16 cellular contexts compared by ENCODE assay signal in the genomic region with DNA sequence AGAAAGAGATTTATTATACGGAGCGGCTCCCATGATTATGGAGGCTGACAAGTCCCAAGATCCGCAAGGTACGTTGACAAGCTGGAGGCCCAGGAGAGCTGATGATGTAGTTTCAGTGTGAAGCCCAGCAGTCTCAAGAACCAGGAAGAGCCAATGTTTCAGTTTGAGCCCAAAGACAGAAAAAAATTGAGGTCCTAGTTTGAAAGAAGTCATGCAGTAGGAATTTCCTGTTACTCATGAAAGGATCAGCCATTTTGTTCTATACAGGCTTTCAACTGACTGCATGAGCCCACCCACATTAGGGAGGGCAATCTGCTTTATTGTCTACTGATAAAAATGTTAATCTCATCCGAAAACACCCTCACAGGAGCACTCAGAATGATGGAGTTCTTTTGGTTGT. TPM values are rescaled to one million over a fixed set of nuclear protein-coding genes. Genes with fewer than 3 reads are reported as not detected.
DNase-seq lines count a peak whose midpoint lies in the region; ATAC-seq, FAIRE-seq and TF ChIP-seq lines count a peak whose summit lies in the region.
"Had no signal": no experiment of that assay in that cellular context is flagged by ENCODE, and none has a peak within 500 bp of the region (broad histone marks: within the 10 kb centered on the region; RNA-seq: fewer than 3 reads in every experiment).

No MANE protein-coding gene starts in this region.

- no peak for ATAC-seq in right lobe of liver
- ATAC-seq in K562 = no peak
- ATAC-seq in HG02884 (IDR thresholded peaks at IDR 0.05; ENCODE audit: unreplicated experiment) = no peak

- no peak overlapping the region for H3K9ac ChIP-seq in liver (ENCODE audit: low read depth in 1 of 2, low read length in 2 of 2)
- no peak overlapping the region for H3K9ac ChIP-seq in K562 (ENCODE audit: insufficient read depth in 1 of 2, low read depth in 2 of 2, low read length in 2 of 2)

- TF ChIP-seq RAD21 in liver (IDR thresholded peaks at IDR 0.05) (no peak), K562 (CRISPR knock-in tag; conservative IDR thresholded peaks at IDR 0.05 in 1 of 2, IDR thresholded peaks at IDR 0.05 in 1 of 2) (no peak)

- in situ Hi-C loops in K562 (cut with MboI) = no loop called here

- H3K79me2 ChIP-seq in K562 (ENCODE audit: control insufficient read depth, insufficient read depth, low read length) (no peaks in the 10 kb centered on the region), hepatocyte (no peaks in the 10 kb centered on the region)

- FAIRE-seq in K562 (lab: Jason Lieb, UNC) = no peak
- FAIRE-seq: A204.1, GM18507 had no signal

- H3K4me1 ChIP-seq in liver (ENCODE audit: control insufficient read depth in 4 of 4, insufficient read depth in 4 of 4, low read length in 3 of 4) (peaks cover 0 to 16% (median 5%) of the 10 kb centered on the region in 4 donors), right lobe of liver (peaks cover 0 to 11% (median 3%) of the 10 kb centered on the region in 4 donors), K562 (replicated peaks in 1 of 2; ENCODE audit: control insufficient read depth in 2 of 2, insufficient read depth in 2 of 2, low read length in 2 of 2) (peaks cover 0 to 19% of the 10 kb centered on the region in 2 experiments; a peak in 4 of 5 replicates), hepatocyte (ENCODE audit: insufficient read depth) (peaks cover 28% of the 10 kb centered on the region)

- BruUV-seq in K562 (replicated peaks; lab: Mats Ljungman, UMichigan) = no TSS peak

- H3K36me3 ChIP-seq in liver (ENCODE audit: control insufficient read depth in 4 of 4, insufficient read depth in 3 of 4, low read depth in 1 of 4, low read length in 3 of 4) (no peaks in the 10 kb centered on the region), right lobe of liver (no peaks in the 10 kb centered on the region), K562 (ENCODE audit: control insufficient read depth, insufficient read depth, low read length) (no peaks in the 10 kb centered on the region), hepatocyte (replicated peaks; ENCODE audit: insufficient read depth, low read depth) (no peaks in the 10 kb centered on the region)
- H3K36me3 ChIP-seq: thoracic aorta had no signal

- H3K9me1 ChIP-seq in K562 (ENCODE audit: control insufficient read depth, insufficient read depth, low read length) = no peaks in the 10 kb centered on the region

- TF ChIP-seq POLR2A in right lobe of liver (IDR thresholded peaks at IDR 0.05) (no peak), K562 (conservative IDR thresholded peaks at IDR 0.05) (no peak)

- H3K9me2 ChIP-seq in hepatocyte (replicated peaks; ENCODE audit: insufficient read depth) = no peaks in the 10 kb centered on the region

- H3K9me3 ChIP-seq in liver (ENCODE audit: control insufficient read depth in 4 of 4, low read length in 3 of 4) (peaks cover 0 to 2% (median 0%) of the 10 kb centered on the region in 4 donors), right lobe of liver (no peaks in the 10 kb centered on the region), K562 (replicated peaks; ENCODE audit: control insufficient read depth, insufficient read depth, low read depth, low read length) (0 out of 2 replicates have a peak, but pooled peaks cover 3% of the 10 kb centered on the region), hepatocyte (ENCODE audit: low read depth) (no peaks in the 10 kb centered on the region)

- H3K27ac ChIP-seq in liver (ENCODE audit: low read depth in 1 of 2, low read length in 2 of 2) (no peak overlapping the region), right lobe of liver (no peak overlapping the region), K562 (ENCODE audit: extremely low read depth, low read depth, low read length) (no peak overlapping the region), hepatocyte (peak overlapping the region; percentile 74)
- H3K27ac ChIP-seq: PC-9, thoracic aorta had no signal

- TF ChIP-seq EP300 in K562 (IDR thresholded peaks at IDR 0.05; ENCODE audit: low read length) = no peak

- H3K4me3 ChIP-seq in liver (ENCODE audit: low read depth in 1 of 3, low read length in 3 of 3) (no peak overlapping the region), right lobe of liver (no peak overlapping the region), K562 (no peak overlapping the region), hepatocyte (no peak overlapping the region)
- H3K4me3 ChIP-seq: PC-9, thoracic aorta had no signal

- H3K27me3 ChIP-seq in liver (ENCODE audit: control insufficient read depth in 4 of 4, insufficient read depth in 4 of 4, low read length in 3 of 4) (no peaks in the 10 kb centered on the region), right lobe of liver (no peaks in the 10 kb centered on the region), K562 (ENCODE audit: control insufficient read depth in 2 of 2, insufficient read depth in 2 of 2, low read length in 2 of 2) (no peaks in the 10 kb centered on the region), hepatocyte (no peaks in the 10 kb centered on the region)

- 95% methylated on average over 5 of the region's 5 CpGs for WGBS in liver
- 92% methylated on average over 3 of the region's 5 CpGs for WGBS in right lobe of liver (ENCODE audit: insufficient coverage, low coverage, low lambda C conversion rate, missing lambda C conversion rate)
- WGBS in K562 (ENCODE audit: insufficient coverage, low coverage, missing lambda C conversion rate) = 80% methylated on average over 5 of the region's 5 CpGs
- 92% methylated on average over 5 of the region's 5 CpGs for WGBS in hepatocyte (ENCODE audit: low lambda C conversion rate, missing lambda C conversion rate)

- CTCF ChIA-PET in K562 (lab: Yijun Ruan, JAX; ENCODE audit: low intra/inter-chr PET ratio) = no interaction called here

- intact Hi-C loops in right lobe of liver (cut with DNase I) = no loop called here
- intact Hi-C loops in K562 (cut with micrococcal nuclease) = no loop called here

- H4K20me1 ChIP-seq in K562 (replicated peaks; ENCODE audit: control insufficient read depth, insufficient read depth, low read length) = no peaks in the 10 kb centered on the region
- H4K20me1 ChIP-seq in hepatocyte (ENCODE audit: insufficient read depth, poor library complexity, severe bottlenecking) = no peaks in the 10 kb centered on the region

- DNase-seq in right lobe of liver = no peak
- DNase-seq in K562 (ENCODE audit: extremely low read depth in 1 of 4, low spot score in 3 of 4) = no peak
- DNase-seq in hepatocyte (ENCODE audit: low spot score) = no peak
- DNase-seq in GDM1 (lab: John Stamatoyannopoulos, UW) = no peak
- no peak for DNase-seq in Kasumi-1 (lab: John Stamatoyannopoulos, UW)
- DNase-seq in nucleus accumbens (lab: John Stamatoyannopoulos, UW) = no peak
- DNase-seq: activated CD8-positive, alpha-beta memory T cell treated with anti-CD3 and anti-CD28 coated beads for 24 hours; activated naive CD8-positive, alpha-beta T cell treated with anti-CD3 and anti-CD28 coated beads for 36 hours; effector memory CD4-positive, alpha-beta T cell; MM.1S; PC-9 had no signal

- H3K4me2 ChIP-seq in K562 (ENCODE audit: insufficient read depth, low read length) (no peak overlapping the region), hepatocyte (peak overlapping the region; percentile 19)
- H3K4me2 ChIP-seq: PC-9 had no signal

- peak overlapping the region; percentile 46 for H2AFZ ChIP-seq in K562 (ENCODE audit: low read depth, low read length)
- peak overlapping the region; percentile 37 for H2AFZ ChIP-seq in hepatocyte
- H2AFZ ChIP-seq: PC-9 had no signal

- no peak for TF ChIP-seq CTCF in liver (IDR thresholded peaks at IDR 0.05; ENCODE audit: low read depth, low read length, missing input control)
- no peak for TF ChIP-seq CTCF in right lobe of liver (IDR thresholded peaks at IDR 0.05)
- TF ChIP-seq CTCF in K562 (IDR thresholded peaks at IDR 0.05 in 2 of 3, conservative IDR thresholded peaks at IDR 0.05 in 1 of 3; ENCODE audit: insufficient read depth in 2 of 3, low read depth in 1 of 3, low read length in 3 of 3) = no peak
- TF ChIP-seq CTCF in hepatocyte (IDR thresholded peaks at IDR 0.05; ENCODE audit: poor library complexity) = no peak

- POLR2A ChIA-PET in K562 (lab: Yijun Ruan, JAX) = interaction anchor here (0.7 kb wide), 2 partner anchors 66 to 143 kb away, joined by 3 to 4 read pairs; no protein-coding TSS in a partner anchor

TF ChIP-seq in liver, 16 proteins besides CTCF, POLR2A, EP300 and RAD21:
- TF ChIP-seq YY1 (IDR thresholded peaks at IDR 0.05) (peak; percentile 14), TAF1 (conservative IDR thresholded peaks at IDR 0.05) (no peak)
TF ChIP-seq in liver: peak in this region for 1.

TF ChIP-seq in K562, 482 proteins besides CTCF, POLR2A, EP300 and RAD21 (continues in another document):
- TF ChIP-seq ZNF695 (CRISPR knock-in tag; IDR thresholded peaks at IDR 0.05) (no peak), MLX (CRISPR knock-in tag; conservative IDR thresholded peaks at IDR 0.05) (no peak), SP1 (CRISPR knock-in tag; IDR thresholded peaks at IDR 0.05) (no peak)

RNA-seq across cellular contexts. Expression of gene CCDC71L, which starts 51.5 kb away (rescaled TPM):
- 10 to 100 TPM; 12.8 to 16.6 TPM for total RNA-seq in liver
- 10 to 100 TPM in 1 of 2 donors, 1 to 10 TPM in 1; 7.4 to 11.7 TPM for polyA plus RNA-seq in liver
- 10 to 100 TPM in 5 of 6 experiments, 1 to 10 TPM in 1; 8.6 to 45.7 (median 22.6) TPM for total RNA-seq in right lobe of liver
- 17.4 and 20.0 TPM in 2 replicates for total RNA-seq in K562 (2011; cell fraction: chromatin; rRNA removed; ENCODE audit: low replicate concordance)
- total RNA-seq in K562 (2011; cell fraction: nucleolus; rRNA removed) = 19.7 and 20.5 TPM in 2 replicates
- total RNA-seq in K562 (2011; cell fraction: nucleoplasm; rRNA removed) = 23.1 and 28.9 TPM in 2 replicates
- total RNA-seq in K562 (2014; rRNA removed) = 78.7 and 83.9 TPM in 2 replicates
- total RNA-seq in K562 (2014; rRNA removed; fragmentation: Illumina TruSeq; extraction: Trizol) = 26.2 and 32.8 TPM in 2 replicates
- total RNA-seq in K562 (2015; rRNA removed; fragmentation: Illumina TruSeq; extraction: Trizol) = 21.3 and 22.2 TPM in 2 replicates
- 96.1 and 108 TPM in 2 replicates for total RNA-seq in K562 (2021)
- polyA plus RNA-seq in K562 (2011; rRNA removed) = 16.0 and 25.4 TPM in 2 replicates
- polyA plus RNA-seq in K562 (2011; cell fraction: cytosol; rRNA removed) = 20.8 and 43.7 TPM in 2 replicates
- 17.5 and 23.9 TPM in 2 replicates for polyA plus RNA-seq in K562 (2011; cell fraction: nucleus; rRNA removed)
- polyA plus RNA-seq in K562 (2012) = 59.3 and 80.9 TPM in 2 replicates
- polyA plus RNA-seq in K562 (2014; fragmentation: Illumina TruSeq; extraction: Trizol) = 23.2 and 39.7 TPM in 2 replicates
- 1 to 10 TPM; 5.7 to 7.7 TPM for polyA plus RNA-seq in K562 (2014; fragmentation: Nextera tagmentation; extraction: Ambion mirVana)
- polyA plus RNA-seq in K562 (2014; rRNA removed) = 59.1 and 61.3 TPM in 2 replicates
- polyA minus RNA-seq in K562 (2011; rRNA and poly(A)+ RNA removed) = 11.8 and 13.3 TPM in 2 replicates
- polyA minus RNA-seq in K562 (2011; cell fraction: cytosol; rRNA and poly(A)+ RNA removed) = 14.5 and 18.4 TPM in 2 replicates
- polyA minus RNA-seq in K562 (2011; cell fraction: nucleus; rRNA and poly(A)+ RNA removed) = 16.4 and 23.1 TPM in 2 replicates
- total RNA-seq in hepatocyte = 17.1 and 24.3 TPM in 2 replicates
- 14.8 and 17.0 TPM in 2 replicates for polyA plus RNA-seq in hepatocyte
